7 cellular contexts compared by ENCODE assay signal in genomic region chr19:18386543-18387251, GRCh38. TPM values are rescaled to one million over a fixed set of nuclear protein-coding genes. Genes with fewer than 3 reads are reported as not detected.
DNase-seq lines count a peak whose midpoint lies in the region; ATAC-seq and TF ChIP-seq lines count a peak whose summit lies in the region.
"Had no signal": no experiment of that assay in that cellular context is flagged by ENCODE, and none has a peak within 500 bp of the region (broad histone marks: within the 10 kb centered on the region; RNA-seq: fewer than 3 reads in every experiment).

No MANE protein-coding gene starts in this region.

- H3K4me3 ChIP-seq in right lobe of liver (peak overlapping the region; percentile 27 to 66 (median 48)), neural progenitor cell (no peak overlapping the region)
- H3K4me3 ChIP-seq: cardiac muscle cell had no signal

- H3K27ac Mint-ChIP-seq in neural progenitor cell, result no peak overlapping the region
- H3K27ac Mint-ChIP-seq in T-cell, result no peak overlapping the region

- in situ Hi-C loops in SK-MEL-5 (cut with HindIII; ENCODE audit: low pct_unique_long_range_greater_than_20kb, low sequenced_read_pairs), result no loop called here

- H3K4me2 ChIP-seq in neural progenitor cell, result no peak overlapping the region

- no peak for TF ChIP-seq CTCF in right lobe of liver (IDR thresholded peaks at IDR 0.05)
- no peak for TF ChIP-seq CTCF in neural progenitor cell (IDR thresholded peaks at IDR 0.05)

- DNase-seq in AG20443 (ENCODE audit: low spot score) (peak; percentile 67), SK-MEL-5 (ENCODE audit: low read depth, low spot score) (peak; percentile 72), right lobe of liver (peak in 2 of 3 donors; percentile 79 to 83), neural progenitor cell (ENCODE audit: low spot score) (no peak), T-cell (no peak), SIG-M5 (lab: John Stamatoyannopoulos, UW) (no peak)

- no peaks in the 10 kb centered on the region for H3K27me3 ChIP-seq in right lobe of liver
- peaks cover 41% of the 10 kb centered on the region for H3K27me3 ChIP-seq in neural progenitor cell

- H3K27ac ChIP-seq in right lobe of liver (peak overlapping the region; percentile 53 to 90 (median 58)), neural progenitor cell (no peak overlapping the region)
- H3K27ac ChIP-seq: cardiac muscle cell had no signal

- H2AFZ ChIP-seq in neural progenitor cell (replicated peaks), result no peak overlapping the region

- no peaks in the 10 kb centered on the region for H4K20me1 ChIP-seq in neural progenitor cell (ENCODE audit: low read depth)

- peak; percentile 17 for TF ChIP-seq POLR2A in right lobe of liver (IDR thresholded peaks at IDR 0.05)

- H3K4me1 Mint-ChIP-seq in neural progenitor cell (peaks cover 8% of the 10 kb centered on the region), T-cell (peaks cover 10 to 19% (median 12%) of the 10 kb centered on the region in 3 donors)

- H3K4me3 Mint-ChIP-seq in neural progenitor cell (no peak overlapping the region), T-cell (peak overlapping the region in 1 of 3 donors; percentile 75)

- intact Hi-C loops in right lobe of liver (cut with DNase I), result no loop called here

- H3K9me3 ChIP-seq in right lobe of liver (no peaks in the 10 kb centered on the region), neural progenitor cell (ENCODE audit: low read depth) (no peaks in the 10 kb centered on the region)

- H3K36me3 ChIP-seq in right lobe of liver, result no peaks in the 10 kb centered on the region
- no peaks in the 10 kb centered on the region for H3K36me3 ChIP-seq in neural progenitor cell
- H3K36me3 ChIP-seq: cardiac muscle cell had no signal

- H3K79me2 ChIP-seq in neural progenitor cell (ENCODE audit: low read depth), result no peaks in the 10 kb centered on the region

- H3K36me3 Mint-ChIP-seq in neural progenitor cell (no peaks in the 10 kb centered on the region), T-cell (no peaks in the 10 kb centered on the region)

- H3K4me1 ChIP-seq in right lobe of liver (peaks cover 0 to 40% (median 16%) of the 10 kb centered on the region in 4 donors), neural progenitor cell (no peaks in the 10 kb centered on the region)

- CTCF ChIA-PET in T-cell (lab: Charles Lee), result no interaction called here

- ATAC-seq in right lobe of liver (peak; percentile 24 to 56 (median 48)), T-cell (replicated peaks in 1 of 4) (no peak)

- H3K9me3 Mint-ChIP-seq in neural progenitor cell, result no peaks in the 10 kb centered on the region
- H3K9me3 Mint-ChIP-seq in T-cell, result no peaks in the 10 kb centered on the region

- no CpG with 5 or more reads among the region's 13 CpGs for WGBS in right lobe of liver (ENCODE audit: insufficient coverage, low coverage, low lambda C conversion rate, missing lambda C conversion rate)

- H3F3A ChIP-seq in neural progenitor cell (ENCODE audit: low read depth), result peaks cover 11% of the 10 kb centered on the region

- H3K9ac ChIP-seq in neural progenitor cell, result no peak overlapping the region

- POLR2A ChIA-PET in T-cell (lab: Charles Lee), result no interaction called here

- H3K27me3 Mint-ChIP-seq in neural progenitor cell (ENCODE audit: insufficient read depth, low read depth), result peaks cover 30% of the 10 kb centered on the region
- peaks cover 14 to 62% of the 10 kb centered on the region in 2 donors for H3K27me3 Mint-ChIP-seq in T-cell

RNA-seq across cellular contexts. Expression of gene GDF15, which starts 0.7 kb away (rescaled TPM):
- total RNA-seq in SK-MEL-5 (2014; rRNA removed; shearing (Covaris generic)), result 873 and 1,003 TPM in 2 replicates
- polyA plus RNA-seq in SK-MEL-5 (2015; cell fraction: cytosol; rRNA removed), result 2,563 and 2,956 TPM in 2 replicates
- 251 and 324 TPM in 2 replicates for polyA plus RNA-seq in SK-MEL-5 (2015; cell fraction: nucleus; rRNA removed)
- total RNA-seq in right lobe of liver (100 to 1,000 TPM in 2 of 6 experiments, 10 to 100 TPM in 2, 1 to 10 TPM in 1, under 1 TPM in 1; 0.88 to 160 (median 57.5) TPM), neural progenitor cell (ENCODE audit: low replicate concordance) (0.19 and 2.5 TPM in 2 replicates), T-cell (1 to 10 TPM in 3 of 5 donors, not detected in 2; 1.5 to 1.7 (median 1.5) TPM)

RNA-seq across cellular contexts. Expression of gene LRRC25, which starts 10.7 kb away (rescaled TPM):
- not detected in 2 replicates for total RNA-seq in SK-MEL-5 (2014; rRNA removed; shearing (Covaris generic))
- 0.04 TPM in 1 of 2 replicates, not detected in the other for polyA plus RNA-seq in SK-MEL-5 (2015; cell fraction: cytosol; rRNA removed)
- not detected in 2 replicates for polyA plus RNA-seq in SK-MEL-5 (2015; cell fraction: nucleus; rRNA removed)
- total RNA-seq in right lobe of liver, result 10 to 100 TPM in 1 of 6 experiments, 1 to 10 TPM in 5; 1.9 to 12.6 (median 3.2) TPM
- total RNA-seq in neural progenitor cell (ENCODE audit: low replicate concordance), result 0.03 TPM in 1 of 2 replicates, not detected in the other
- total RNA-seq in T-cell, result under 1 TPM in 3 of 5 donors, not detected in 2; 0.16 to 0.33 (median 0.30) TPM
- total RNA-seq: cardiac muscle cell had no signal
- polyA plus RNA-seq: cardiac muscle cell had no signal

RNA-seq across cellular contexts. Expression of gene SSBP4, which starts 32.5 kb away (rescaled TPM):
- 18.9 and 25.7 TPM in 2 replicates for total RNA-seq in SK-MEL-5 (2014; rRNA removed; shearing (Covaris generic))
- polyA plus RNA-seq in SK-MEL-5 (2015; cell fraction: cytosol; rRNA removed), result 34.2 and 44.7 TPM in 2 replicates
- polyA plus RNA-seq in SK-MEL-5 (2015; cell fraction: nucleus; rRNA removed), result 144 and 159 TPM in 2 replicates
- total RNA-seq in right lobe of liver (10 to 100 TPM; 12.8 to 23.9 (median 15.9) TPM), neural progenitor cell (ENCODE audit: low replicate concordance) (21.1 and 50.5 TPM in 2 replicates), T-cell (100 to 1,000 TPM in 4 of 5 donors, 10 to 100 TPM in 1; 71.3 to 127 (median 102) TPM)

RNA-seq across cellular contexts. Expression of gene PGPEP1, which starts 46.3 kb away (rescaled TPM):
- total RNA-seq in SK-MEL-5 (2014; rRNA removed; shearing (Covaris generic)), result 8.1 and 10.5 TPM in 2 replicates
- polyA plus RNA-seq in SK-MEL-5 (2015; cell fraction: cytosol; rRNA removed), result 8.1 and 16.6 TPM in 2 replicates
- polyA plus RNA-seq in SK-MEL-5 (2015; cell fraction: nucleus; rRNA removed), result 18.1 and 24.7 TPM in 2 replicates
- total RNA-seq in right lobe of liver (10 to 100 TPM; 33.0 to 55.5 (median 40.7) TPM), neural progenitor cell (ENCODE audit: low replicate concordance) (2.1 and 5.7 TPM in 2 replicates), T-cell (10 to 100 TPM; 35.7 to 52.6 (median 45.1) TPM)

RNA-seq across cellular contexts. Expression of gene ISYNA1, which starts 51.2 kb away (rescaled TPM):
- total RNA-seq in SK-MEL-5 (2014; rRNA removed; shearing (Covaris generic)), result 8.3 and 12.7 TPM in 2 replicates
- polyA plus RNA-seq in SK-MEL-5 (2015; cell fraction: cytosol; rRNA removed), result 18.4 and 20.9 TPM in 2 replicates
- polyA plus RNA-seq in SK-MEL-5 (2015; cell fraction: nucleus; rRNA removed), result 107 and 119 TPM in 2 replicates
- 1 to 10 TPM; 6.5 to 8.3 (median 7.8) TPM for total RNA-seq in right lobe of liver
- total RNA-seq in neural progenitor cell (ENCODE audit: low replicate concordance), result 81.7 and 203 TPM in 2 replicates
- 10 to 100 TPM; 38.3 to 59.8 (median 55.0) TPM for total RNA-seq in T-cell

Comparison
In these comparisons a context has a peak if more than half of its experiments do, and no peak if none do; other contexts are left out.
1. DNase-seq: peak in AG20443 (single experiment), SK-MEL-5 (single experiment) and right lobe of liver (2 of 3); none in neural progenitor cell (single experiment), T-cell (0 of 34) and SIG-M5 (single experiment).
2. ATAC-seq: peak in right lobe of liver (4 of 4); none in T-cell (0 of 4).